Comparison of ENCODE assay signal across 1 cellular context in the genomic region with DNA sequence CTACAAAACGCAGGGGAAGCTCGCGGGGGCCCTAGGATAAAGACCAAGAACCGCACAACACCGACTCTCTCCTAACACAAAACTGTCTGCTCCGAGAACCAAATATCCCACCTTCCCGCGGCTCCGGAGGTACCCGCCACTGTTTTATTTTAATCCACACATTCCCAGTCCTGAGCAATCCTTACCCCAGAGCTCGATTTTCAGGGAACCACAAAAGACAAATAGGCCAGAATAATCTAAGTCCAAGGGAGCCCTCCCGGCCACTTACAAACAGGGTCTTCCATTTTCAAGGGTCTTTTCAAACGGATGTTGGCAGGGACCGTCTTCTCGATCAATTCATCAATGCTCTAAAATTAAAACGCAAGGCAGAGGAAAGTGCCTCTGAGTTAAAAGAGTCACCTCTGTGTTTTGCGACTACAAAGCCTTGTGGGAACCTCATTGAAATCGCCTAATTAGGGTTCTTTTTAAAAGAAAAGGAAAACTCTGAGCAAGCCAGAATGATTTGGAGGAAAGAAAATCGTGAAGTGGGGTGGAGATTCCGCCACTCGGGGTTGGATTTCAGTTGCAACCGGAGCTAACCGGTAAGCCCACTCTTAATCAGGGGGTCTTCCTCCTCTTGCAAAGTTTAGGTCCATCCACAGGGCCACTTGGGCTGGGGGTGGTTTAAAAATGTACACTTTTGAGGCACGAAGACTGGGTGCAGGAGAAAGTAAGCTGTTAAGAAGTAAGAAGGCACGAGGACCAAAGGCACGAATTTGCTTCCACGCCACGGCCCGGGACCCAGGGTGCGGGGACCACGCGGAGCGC.
TF ChIP-seq lines count a peak whose summit lies in the region.

No MANE protein-coding gene starts in this region.

TF ChIP-seq in SK-N-SH treated with all-trans-retinoic acid at 6 μM for 48 hours, 23 proteins besides CTCF, POLR2A, EP300 and RAD21:
- TF ChIP-seq, protein P1, sequence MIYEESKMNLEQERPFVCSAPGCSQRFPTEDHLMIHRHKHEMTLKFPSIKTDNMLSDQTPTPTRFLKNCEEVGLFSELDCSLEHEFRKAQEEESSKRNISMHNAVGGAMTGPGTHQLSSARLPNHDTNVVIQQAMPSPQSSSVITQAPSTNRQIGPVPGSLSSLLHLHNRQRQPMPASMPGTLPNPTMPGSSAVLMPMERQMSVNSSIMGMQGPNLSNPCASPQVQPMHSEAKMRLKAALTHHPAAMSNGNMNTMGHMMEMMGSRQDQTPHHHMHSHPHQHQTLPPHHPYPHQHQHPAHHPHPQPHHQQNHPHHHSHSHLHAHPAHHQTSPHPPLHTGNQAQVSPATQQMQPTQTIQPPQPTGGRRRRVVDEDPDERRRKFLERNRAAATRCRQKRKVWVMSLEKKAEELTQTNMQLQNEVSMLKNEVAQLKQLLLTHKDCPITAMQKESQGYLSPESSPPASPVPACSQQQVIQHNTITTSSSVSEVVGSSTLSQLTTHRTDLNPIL (CRISPR knock-in tag; IDR thresholded peaks at IDR 0.05; ENCODE audit: low read depth), result no peak
- no peak for TF ChIP-seq TCF4 (CRISPR knock-in tag; IDR thresholded peaks at IDR 0.05; ENCODE audit: borderline replicate concordance)
- TF ChIP-seq ZNF8 (CRISPR knock-in tag; IDR thresholded peaks at IDR 0.05), result no peak
- no peak for TF ChIP-seq ZNF70 (CRISPR knock-in tag; IDR thresholded peaks at IDR 0.05)
- TF ChIP-seq TOX (CRISPR knock-in tag; IDR thresholded peaks at IDR 0.05; ENCODE audit: borderline replicate concordance), result no peak
- no peak for TF ChIP-seq ZNF565 (CRISPR knock-in tag; conservative IDR thresholded peaks at IDR 0.05; ENCODE audit: low read depth)
- no peak for TF ChIP-seq ZC3H10 (CRISPR knock-in tag; IDR thresholded peaks at IDR 0.05)
- TF ChIP-seq, protein P2, sequence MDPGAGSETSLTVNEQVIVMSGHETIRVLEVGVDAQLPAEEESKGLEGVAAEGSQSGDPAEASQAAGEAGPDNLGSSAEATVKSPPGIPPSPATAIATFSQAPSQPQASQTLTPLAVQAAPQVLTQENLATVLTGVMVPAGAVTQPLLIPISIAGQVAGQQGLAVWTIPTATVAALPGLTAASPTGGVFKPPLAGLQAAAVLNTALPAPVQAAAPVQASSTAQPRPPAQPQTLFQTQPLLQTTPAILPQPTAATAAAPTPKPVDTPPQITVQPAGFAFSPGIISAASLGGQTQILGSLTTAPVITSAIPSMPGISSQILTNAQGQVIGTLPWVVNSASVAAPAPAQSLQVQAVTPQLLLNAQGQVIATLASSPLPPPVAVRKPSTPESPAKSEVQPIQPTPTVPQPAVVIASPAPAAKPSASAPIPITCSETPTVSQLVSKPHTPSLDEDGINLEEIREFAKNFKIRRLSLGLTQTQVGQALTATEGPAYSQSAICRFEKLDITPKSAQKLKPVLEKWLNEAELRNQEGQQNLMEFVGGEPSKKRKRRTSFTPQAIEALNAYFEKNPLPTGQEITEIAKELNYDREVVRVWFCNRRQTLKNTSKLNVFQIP (CRISPR knock-in tag; IDR thresholded peaks at IDR 0.05; ENCODE audit: borderline replicate concordance, low read depth), result no peak
- TF ChIP-seq CSRNP3 (CRISPR knock-in tag; IDR thresholded peaks at IDR 0.05), result no peak
- no peak for TF ChIP-seq PPARA (CRISPR knock-in tag; IDR thresholded peaks at IDR 0.05; ENCODE audit: borderline replicate concordance)
- TF ChIP-seq RARB (CRISPR knock-in tag; IDR thresholded peaks at IDR 0.05), result no peak
- no peak for TF ChIP-seq SNAI2 (CRISPR knock-in tag; IDR thresholded peaks at IDR 0.05)
- TF ChIP-seq CSDC2 (CRISPR knock-in tag; IDR thresholded peaks at IDR 0.05), result no peak
- no peak for TF ChIP-seq OSR1 (CRISPR knock-in tag; IDR thresholded peaks at IDR 0.05)
